ENCODE assay signal across 22 cellular contexts in the genomic region with DNA sequence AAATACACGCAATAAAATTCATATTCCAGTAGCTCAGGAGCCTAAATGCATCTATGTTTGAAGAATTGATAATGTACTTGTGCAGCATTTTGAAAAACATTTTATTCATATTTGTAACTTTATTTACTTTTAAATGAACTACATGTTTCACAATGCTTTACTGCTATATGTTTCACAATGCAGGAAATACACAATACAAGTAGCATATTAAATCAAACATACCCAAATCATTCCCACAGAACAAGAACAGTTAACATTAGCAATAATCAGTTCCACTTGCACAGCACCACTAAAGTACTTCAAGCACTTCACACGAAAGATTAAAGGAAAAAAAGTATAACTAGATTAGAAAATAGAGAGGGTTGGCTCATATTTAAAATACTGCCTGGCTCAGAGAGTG.
DNase-seq lines count a peak whose midpoint lies in the region; ATAC-seq, FAIRE-seq and TF ChIP-seq lines count a peak whose summit lies in the region.
"Had no signal": no experiment of that assay in that cellular context is flagged by ENCODE, and none has a peak within 500 bp of the region (broad histone marks: within the 10 kb centered on the region; RNA-seq: fewer than 3 reads in every experiment).

No MANE protein-coding gene starts in this region.

- no peaks in the 10 kb centered on the region for H3K9me3 ChIP-seq in upper lobe of right lung
- H3K9me3 ChIP-seq: BE2C had no signal

- H3K4me1 Mint-ChIP-seq in nephron progenitor cell, result peaks cover 14% of the 10 kb centered on the region
- H3K4me1 Mint-ChIP-seq: CD4-positive, CD25-positive, alpha-beta regulatory T cell; CD8-positive, alpha-beta memory T cell; H9; IgD-negative memory B cell had no signal

- H3K27ac ChIP-seq in VCaP (peak overlapping the region; percentile 52), upper lobe of right lung (no peak overlapping the region)

- H3K36me3 ChIP-seq in upper lobe of right lung, result no peaks in the 10 kb centered on the region
- H3K36me3 ChIP-seq: BE2C had no signal

- no peaks in the 10 kb centered on the region for H3K27me3 ChIP-seq in upper lobe of right lung
- H3K27me3 ChIP-seq: BE2C had no signal

- no peak for FAIRE-seq in frontal cortex (lab: Jason Lieb, UNC)
- FAIRE-seq: GM12878, H1, HepG2 had no signal

- no peak overlapping the region for H3K4me3 ChIP-seq in upper lobe of right lung
- H3K4me3 ChIP-seq: GM12878 had no signal

- H3K27me3 Mint-ChIP-seq in nephron progenitor cell (ENCODE audit: low read depth, poor library complexity), result no peaks in the 10 kb centered on the region
- H3K27me3 Mint-ChIP-seq: CD8-positive, alpha-beta memory T cell; IgD-negative memory B cell had no signal

- no peaks in the 10 kb centered on the region for H3K4me1 ChIP-seq in upper lobe of right lung

- TF ChIP-seq CTCF in VCaP (conservative IDR thresholded peaks at IDR 0.05) (no peak), nephron progenitor cell (IDR thresholded peaks at IDR 0.05) (no peak), upper lobe of right lung (IDR thresholded peaks at IDR 0.05) (no peak)

- peak; percentile 16 for DNase-seq in NCI-H526 treated with DMSO at 0.1 percent for 48 hours (lab: John Stamatoyannopoulos, UW)
- DNase-seq in NCI-H526 (lab: John Stamatoyannopoulos, UW), result no peak
- DNase-seq in nephron progenitor cell, result no peak
- no peak for DNase-seq in frontal cortex (ENCODE audit: low spot score in 2 of 2)
- no peak for DNase-seq in upper lobe of right lung
- DNase-seq in KG1 (lab: John Stamatoyannopoulos, UW), result no peak
- DNase-seq: ACHN; BE2C; C1 segment of cervical spinal cord; CD4-positive, CD25-positive, alpha-beta regulatory T cell; CD8-positive, alpha-beta memory T cell; COR-L47; DMS 273 treated with DMSO at 0.1 percent for 48 hours; DMS53; DND-41; EL; H9 had no signal

- intact Hi-C loops in upper lobe of right lung (cut with DNase I), result no loop called here

- H3K4me3 Mint-ChIP-seq in nephron progenitor cell, result no peak overlapping the region
- H3K4me3 Mint-ChIP-seq: CD4-positive, CD25-positive, alpha-beta regulatory T cell; CD8-positive, alpha-beta memory T cell; H9; IgD-negative memory B cell had no signal

- no peaks in the 10 kb centered on the region for H3K36me3 Mint-ChIP-seq in nephron progenitor cell (ENCODE audit: low read depth)
- H3K36me3 Mint-ChIP-seq: CD4-positive, CD25-positive, alpha-beta regulatory T cell; CD8-positive, alpha-beta memory T cell; IgD-negative memory B cell had no signal

- H3K9me3 Mint-ChIP-seq in nephron progenitor cell, result no peaks in the 10 kb centered on the region
- H3K9me3 Mint-ChIP-seq: H9, IgD-negative memory B cell had no signal

- ATAC-seq in upper lobe of right lung, result no peak
- ATAC-seq: GM12878, HepG2 had no signal

- H3K27ac Mint-ChIP-seq in nephron progenitor cell, result peak overlapping the region; percentile 20
- H3K27ac Mint-ChIP-seq: CD4-positive, CD25-positive, alpha-beta regulatory T cell; CD8-positive, alpha-beta memory T cell; IgD-negative memory B cell had no signal
